Comparison of ENCODE assay signal across 7 cellular contexts in the genomic region with DNA sequence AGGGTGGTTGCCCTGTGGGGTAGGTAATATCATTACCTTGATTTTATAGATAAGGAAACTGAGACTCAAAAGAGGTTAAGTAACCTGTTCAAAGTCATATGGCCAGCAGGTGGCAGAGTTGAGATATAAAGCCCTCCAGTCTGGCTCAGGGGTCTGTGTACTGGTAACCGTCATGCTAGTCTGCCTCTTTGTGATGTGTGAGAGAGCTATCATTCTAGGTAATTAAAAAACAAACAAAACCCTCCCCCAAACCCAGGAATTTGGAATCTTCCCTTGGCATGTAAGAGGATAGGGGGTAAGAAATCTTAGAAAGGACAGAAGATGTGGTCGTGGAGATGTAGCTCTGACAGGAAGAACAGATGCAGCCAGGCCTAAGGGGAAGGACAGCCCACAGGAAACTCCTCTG.
A peak's percentile ranks its signal among the peaks of the same experiment; 100 is the strongest.
DNase-seq lines count a peak whose midpoint lies in the region; ATAC-seq and TF ChIP-seq lines count a peak whose summit lies in the region.

No MANE protein-coding gene starts in this region.

- H3K27me3 ChIP-seq in SJCRH30: no peaks in the 10 kb centered on the region

- H3K27ac Mint-ChIP-seq in activated naive CD4-positive, alpha-beta T cell treated with anti-CD3 and anti-CD28 coated beads, Interleukin-2, amount 50 U/mL, for 72 hours: peak overlapping the region in 1 of 2 donors; percentile 44
- no peak overlapping the region for H3K27ac Mint-ChIP-seq in immature natural killer cell

- no peaks in the 10 kb centered on the region for H3K36me3 ChIP-seq in SJCRH30

- peak; percentile 64 to 73 for ATAC-seq in activated naive CD4-positive, alpha-beta T cell treated with anti-CD3 and anti-CD28 coated beads, Interleukin-2, amount 50 U/mL, for 72 hours
- ATAC-seq in HG03520 (IDR thresholded peaks at IDR 0.05; ENCODE audit: unreplicated experiment): no peak

- peak; percentile 55 for TF ChIP-seq CTCF in GM12865 (IDR thresholded peaks at IDR 0.05; ENCODE audit: insufficient read depth, low read depth, low read length, missing control alignments)

- peaks cover 0 to 5% of the 10 kb centered on the region in 2 donors for H3K36me3 Mint-ChIP-seq in activated naive CD4-positive, alpha-beta T cell treated with anti-CD3 and anti-CD28 coated beads, Interleukin-2, amount 50 U/mL, for 72 hours
- H3K36me3 Mint-ChIP-seq in immature natural killer cell: no peaks in the 10 kb centered on the region

- no peaks in the 10 kb centered on the region for H3K4me1 Mint-ChIP-seq in immature natural killer cell

- H3K9me3 Mint-ChIP-seq in activated naive CD4-positive, alpha-beta T cell treated with anti-CD3 and anti-CD28 coated beads, Interleukin-2, amount 50 U/mL, for 72 hours: peaks cover 0 to 4% of the 10 kb centered on the region in 2 donors
- H3K9me3 Mint-ChIP-seq in immature natural killer cell: no peaks in the 10 kb centered on the region

- H3K4me3 ChIP-seq in GM12865 (ENCODE audit: low read depth, low read length) (no peak overlapping the region), SJCRH30 (no peak overlapping the region)

- peak overlapping the region; percentile 86 for H3K27ac ChIP-seq in SJCRH30

- peaks cover 0 to 9% (median 5%) of the 10 kb centered on the region in 3 donors for H3K27me3 Mint-ChIP-seq in immature natural killer cell (ENCODE audit: low read depth in 3 of 3)

- no peak overlapping the region for H3K4me3 Mint-ChIP-seq in immature natural killer cell

- peaks cover 29% of the 10 kb centered on the region for H3K4me1 ChIP-seq in SJCRH30

- DNase-seq in GM12865 (ENCODE audit: low read depth): peak; percentile 78
- peak; percentile 72 for DNase-seq in LHCN-M2 (ENCODE audit: low read depth)
- DNase-seq in SJCRH30: peak; percentile 95 to 99
- peak in 1 of 2 donors; percentile 62 for DNase-seq in activated naive CD4-positive, alpha-beta T cell treated with anti-CD3 and anti-CD28 coated beads, Interleukin-2, amount 50 U/mL, for 72 hours (ENCODE audit: low spot score in 2 of 2)
- DNase-seq in immature natural killer cell: peak; percentile 11 to 25 (median 15)
- peak in 2 of 3 donors; percentile 0 to 19 for DNase-seq in stimulated activated CD4-positive, alpha-beta T cell treated with anti-CD3 and anti-CD28 coated beads, TNF-alpha, amount 100 ng/mL, for 1 hour (ENCODE audit: low read depth in 3 of 3, low spot score in 1 of 3)

- H3K9me3 ChIP-seq in SJCRH30 (replicated peaks): 0 out of 2 replicates have a peak, but pooled peaks cover 3% of the 10 kb centered on the region
